ENCODE assay signal across 8 cellular contexts in genomic region chr6:26232306-26232949, GRCh38.
DNase-seq lines count a peak whose midpoint lies in the region; ATAC-seq and TF ChIP-seq lines count a peak whose summit lies in the region.

No MANE protein-coding gene starts in this region.

- H3K9me3 ChIP-seq in esophagus muscularis mucosa = no peaks in the 10 kb centered on the region

- H3K4me1 ChIP-seq in esophagus muscularis mucosa = peaks cover 13 to 27% (median 24%) of the 10 kb centered on the region in 4 donors

- H3K9me3 Mint-ChIP-seq in Calu3 (ENCODE audit: low read depth, unreplicated experiment) = no peaks in the 10 kb centered on the region
- H3K9me3 Mint-ChIP-seq in IgD-negative memory B cell = no peaks in the 10 kb centered on the region
- H3K9me3 Mint-ChIP-seq in natural killer cell = no peaks in the 10 kb centered on the region

- no peaks in the 10 kb centered on the region for H3K27me3 Mint-ChIP-seq in Calu3 (ENCODE audit: unreplicated experiment)
- no peaks in the 10 kb centered on the region for H3K27me3 Mint-ChIP-seq in IgD-negative memory B cell
- no peaks in the 10 kb centered on the region for H3K27me3 Mint-ChIP-seq in natural killer cell (ENCODE audit: low read depth in 2 of 2)

- H3K4me3 Mint-ChIP-seq in Calu3 (ENCODE audit: low read depth, unreplicated experiment) (peak overlapping the region; percentile 66), IgD-negative memory B cell (peak overlapping the region; percentile 89 to 99 (median 94)), natural killer cell (peak overlapping the region; percentile 91)

- H3K27me3 ChIP-seq in brain microvascular endothelial cell (replicated peaks) (no peaks in the 10 kb centered on the region), esophagus muscularis mucosa (peaks cover 0 to 72% (median 26%) of the 10 kb centered on the region in 4 donors)

- H3K36me3 ChIP-seq in brain microvascular endothelial cell (replicated peaks) = no peaks in the 10 kb centered on the region
- no peaks in the 10 kb centered on the region for H3K36me3 ChIP-seq in esophagus muscularis mucosa

- peak overlapping the region; percentile 81 for H3K27ac Mint-ChIP-seq in Calu3 (ENCODE audit: unreplicated experiment)
- peak overlapping the region; percentile 85 to 95 (median 95) for H3K27ac Mint-ChIP-seq in IgD-negative memory B cell
- H3K27ac Mint-ChIP-seq in natural killer cell = peak overlapping the region; percentile 91 to 98

- no peak for TF ChIP-seq EP300 in esophagus muscularis mucosa (IDR thresholded peaks at IDR 0.05)

- 50% methylated on average over 8 of the region's 8 CpGs for WGBS in esophagus muscularis mucosa

- H3K4me1 Mint-ChIP-seq in Calu3 (ENCODE audit: low read depth, unreplicated experiment) (peaks cover 31% of the 10 kb centered on the region), IgD-negative memory B cell (peaks cover 17 to 23% (median 18%) of the 10 kb centered on the region in 3 donors), natural killer cell (peaks cover 32 to 37% of the 10 kb centered on the region in 2 donors)

- no peak overlapping the region for H3K27ac ChIP-seq in brain microvascular endothelial cell
- no peak overlapping the region for H3K27ac ChIP-seq in esophagus muscularis mucosa (replicated peaks in 1 of 4)

- no TSS peak for BruUV-seq in Calu3 (replicated peaks; lab: Mats Ljungman, UMichigan)

- DNase-seq in Calu3 (no peak), brain microvascular endothelial cell (no peak), natural killer cell (no peak), NCI-H2171 (lab: John Stamatoyannopoulos, UW) (no peak), esophagus muscularis mucosa (ENCODE audit: extremely low spot score) (no peak)

- TF ChIP-seq CTCF in Calu3 (IDR thresholded peaks at IDR 0.05; ENCODE audit: unreplicated experiment) (no peak), brain microvascular endothelial cell (IDR thresholded peaks at IDR 0.05; ENCODE audit: low read depth, low read length, missing control alignments) (no peak), natural killer cell (IDR thresholded peaks at IDR 0.05) (no peak), esophagus muscularis mucosa (IDR thresholded peaks at IDR 0.05) (no peak)

- ATAC-seq in natural killer cell (no peak), GM21737 (IDR thresholded peaks at IDR 0.05; ENCODE audit: unreplicated experiment) (no peak)
- ATAC-seq in activated CD4-positive, CD25-positive, alpha-beta regulatory T cell treated with anti-CD3 and anti-CD28 coated beads, Interleukin-2, amount 50 U/mL, for 24 hours = no peak

- in situ Hi-C loops in brain microvascular endothelial cell (cut with HindIII; ENCODE audit: low pct_ligation_motif_present, low sequenced_read_pairs) = no loop called here

- CTCF ChIA-PET in Calu3 (lab: Charles Lee) = interaction anchor here (0.6 to 3.3 kb wide), 4 partner anchors 8 to 72 kb away, joined by 3 to 25 read pairs (median 9); a partner anchor contains a TSS

- TF ChIP-seq POLR2A in esophagus muscularis mucosa (IDR thresholded peaks at IDR 0.05; ENCODE audit: low read depth) = no peak

- peak overlapping the region; percentile 59 for H3K4me3 ChIP-seq in brain microvascular endothelial cell (ENCODE audit: low read depth, low read length)
- peak overlapping the region in 2 of 4 donors; percentile 54 to 55 for H3K4me3 ChIP-seq in esophagus muscularis mucosa

- H3K36me3 Mint-ChIP-seq in Calu3 (ENCODE audit: insufficient read depth, unreplicated experiment) (peaks cover 31% of the 10 kb centered on the region), IgD-negative memory B cell (no peaks in the 10 kb centered on the region), natural killer cell (no peaks in the 10 kb centered on the region)

- intact Hi-C loops in Calu3 (cut with micrococcal nuclease; ENCODE audit: unreplicated experiment) = no loop called here
- intact Hi-C loops in natural killer cell (cut with micrococcal nuclease) = loop anchor here (5.0 kb wide), 2 partner anchors 40 to 75 kb away; a partner anchor contains a TSS
- intact Hi-C loops in esophagus muscularis mucosa (cut with DNase I) = no loop called here
